ENCODE assay signal across 13 cellular contexts in the genomic region with DNA sequence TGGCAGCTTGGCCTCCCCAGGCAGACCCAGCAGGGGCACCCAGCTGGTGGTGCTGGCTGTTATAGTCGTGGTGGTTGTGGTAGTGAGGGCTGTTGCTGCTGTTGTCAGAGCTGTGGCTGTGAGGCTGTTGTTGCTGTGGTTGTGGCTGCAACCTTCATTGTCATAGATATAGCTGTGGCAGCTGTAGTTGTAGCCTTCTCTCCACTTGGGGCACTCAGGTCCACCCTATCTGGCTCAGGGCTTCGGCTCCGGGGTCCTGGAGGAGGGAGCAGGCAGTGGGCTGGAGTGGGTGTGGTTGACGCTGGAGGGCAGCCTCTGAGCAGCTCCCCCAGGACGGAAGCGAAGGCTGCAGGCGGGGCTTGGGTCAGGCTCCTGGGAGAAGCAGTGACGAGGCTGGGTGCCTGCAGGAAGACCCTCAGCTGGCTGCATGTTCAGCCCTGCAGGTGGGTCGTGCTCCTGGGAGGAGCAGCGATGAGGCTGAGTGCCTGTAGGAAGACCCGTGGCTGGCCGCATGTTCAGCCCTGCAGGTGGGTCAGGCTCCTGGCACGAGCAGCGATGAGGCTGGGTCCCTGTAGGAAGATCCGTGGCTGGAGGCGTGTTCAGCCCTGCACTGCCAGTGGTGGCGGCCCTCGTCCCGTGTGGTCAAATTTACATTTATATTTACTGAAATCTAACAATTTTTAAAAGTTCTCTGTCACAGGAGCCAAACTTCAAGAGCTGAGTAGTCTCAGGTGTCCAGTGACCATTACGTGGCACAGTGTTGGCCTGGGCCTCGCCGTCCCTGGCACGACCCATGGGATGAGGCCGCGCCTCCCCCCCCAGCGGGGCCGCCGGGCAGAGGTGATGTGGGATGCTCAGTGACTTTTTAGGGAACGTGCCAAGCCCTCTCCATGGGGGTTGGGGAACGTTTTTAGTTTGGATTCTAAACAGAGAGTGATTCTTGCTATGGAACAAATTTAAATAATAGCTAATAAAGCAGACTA.
DNase-seq lines count a peak whose midpoint lies in the region; ATAC-seq and TF ChIP-seq lines count a peak whose summit lies in the region.
"Had no signal": no experiment of that assay in that cellular context is flagged by ENCODE, and none has a peak within 500 bp of the region (broad histone marks: within the 10 kb centered on the region; RNA-seq: fewer than 3 reads in every experiment).

No MANE protein-coding gene starts in this region.

- H3K4me1 ChIP-seq in subcutaneous abdominal adipose tissue (ENCODE audit: control insufficient read depth in 5 of 5, insufficient read depth in 5 of 5, low read length in 5 of 5), result peaks cover 0 to 39% (median 20%) of the 10 kb centered on the region in 5 donors
- H3K4me1 ChIP-seq: A549, colonic mucosa had no signal

- intact Hi-C loops in MCF 10A (cut with micrococcal nuclease), result loop anchor here (1.0 kb wide), 1 partner anchor 22 kb away; no protein-coding TSS in a partner anchor

- CTCF ChIA-PET in MCF 10A (lab: Yijun Ruan, JAX), result interaction anchor here (0.5 to 0.9 kb wide), 5 partner anchors 9 to 72 kb away, joined by 3 to 4 read pairs (median 3); no protein-coding TSS in a partner anchor

- H3K27me3 Mint-ChIP-seq in MCF 10A (ENCODE audit: insufficient read depth, unreplicated experiment), result peaks cover 28% of the 10 kb centered on the region

- no peak overlapping the region for H3K27ac ChIP-seq in WERI-Rb-1
- peak overlapping the region; percentile 9 for H3K27ac ChIP-seq in subcutaneous abdominal adipose tissue (ENCODE audit: low read depth, low read length)
- H3K27ac ChIP-seq: A549, colonic mucosa had no signal

- H3K9me3 Mint-ChIP-seq in MCF 10A (ENCODE audit: unreplicated experiment), result no peaks in the 10 kb centered on the region

- POLR2A ChIA-PET in MCF 10A (lab: Yijun Ruan, JAX), result interaction anchor here (0.6 kb wide), 1 partner anchor 28 kb away, joined by 3 read pairs; no protein-coding TSS in a partner anchor

- no peak overlapping the region for H3K4me3 ChIP-seq in WERI-Rb-1 (ENCODE audit: low read depth, low read length)
- H3K4me3 ChIP-seq in subcutaneous abdominal adipose tissue (ENCODE audit: low read depth in 1 of 5, low read length in 5 of 5), result peak overlapping the region in 1 of 5 donors; percentile 0
- H3K4me3 ChIP-seq: A549, colonic mucosa had no signal

- no peak for ATAC-seq in GM18520 (IDR thresholded peaks at IDR 0.05; ENCODE audit: unreplicated experiment)

- no peaks in the 10 kb centered on the region for H3K36me3 Mint-ChIP-seq in MCF 10A (ENCODE audit: insufficient read depth, unreplicated experiment)

- H3K27me3 ChIP-seq in WERI-Rb-1 (ENCODE audit: insufficient read depth, low read depth, severe bottlenecking), result no peaks in the 10 kb centered on the region
- H3K27me3 ChIP-seq in subcutaneous abdominal adipose tissue (ENCODE audit: control insufficient read depth in 5 of 5, insufficient read depth in 4 of 5, low read length in 5 of 5), result peaks cover 0 to 7% (median 0%) of the 10 kb centered on the region in 5 donors
- H3K27me3 ChIP-seq: colonic mucosa had no signal

- DNase-seq in NCI-H2227 (lab: John Stamatoyannopoulos, UW; ENCODE audit: unreplicated experiment) (peak; percentile 7), NCI-H2227 treated with DMSO at 0.1 percent for 48 hours (lab: John Stamatoyannopoulos, UW) (no peak), WERI-Rb-1 (peak; percentile 65), iPS-NIHi11 (ENCODE audit: low spot score) (peak; percentile 90), MCF 10A (ENCODE audit: unreplicated experiment) (no peak), kidney glomerular epithelial cell (lab: John Stamatoyannopoulos, UW) (no peak)
- DNase-seq: Calu3; colonic mucosa; NCI-H526 treated with DMSO at 0.1 percent for 48 hours; stimulated activated CD4-positive, alpha-beta T cell treated with anti-CD3 and anti-CD28 coated beads, Interleukin-15, amount 100 ng/mL, for 24 hours had no signal

- BruUV-seq in MCF 10A (replicated peaks; lab: Mats Ljungman, UMichigan), result no TSS peak

- H3K36me3 ChIP-seq in WERI-Rb-1, result no peaks in the 10 kb centered on the region
- no peaks in the 10 kb centered on the region for H3K36me3 ChIP-seq in subcutaneous abdominal adipose tissue (ENCODE audit: control insufficient read depth in 5 of 5, insufficient read depth in 5 of 5, low read length in 5 of 5)
- H3K36me3 ChIP-seq: colonic mucosa had no signal

- H3K9ac ChIP-seq in subcutaneous abdominal adipose tissue (ENCODE audit: low read length in 5 of 5), result no peak overlapping the region

- H3K9me3 ChIP-seq in WERI-Rb-1 (ENCODE audit: severe bottlenecking), result no peaks in the 10 kb centered on the region
- H3K9me3 ChIP-seq in subcutaneous abdominal adipose tissue (ENCODE audit: control insufficient read depth in 5 of 5, low read length in 5 of 5), result no peaks in the 10 kb centered on the region
- H3K9me3 ChIP-seq: A549, colonic mucosa had no signal

- no peak overlapping the region for H3K27ac Mint-ChIP-seq in MCF 10A (ENCODE audit: low read depth, unreplicated experiment)

- H3K4me1 Mint-ChIP-seq in MCF 10A (ENCODE audit: insufficient read depth, unreplicated experiment), result no peaks in the 10 kb centered on the region

- no peak overlapping the region for H3K4me3 Mint-ChIP-seq in MCF 10A (ENCODE audit: unreplicated experiment)

- TF ChIP-seq CTCF in WERI-Rb-1 (IDR thresholded peaks at IDR 0.05; ENCODE audit: low read depth, low read length) (peak; percentile 41), MCF 10A (IDR thresholded peaks at IDR 0.05; ENCODE audit: unreplicated experiment) (no peak)

Comparison
In these comparisons a context has a peak if more than half of its experiments do, and no peak if none do; other contexts are left out.
1. DNase-seq: peak in NCI-H2227 (single experiment), WERI-Rb-1 (single experiment) and iPS-NIHi11 (single experiment); none in NCI-H2227 treated with DMSO at 0.1 percent for 48 hours (single experiment), MCF 10A (single experiment) and kidney glomerular epithelial cell (single experiment).